In genomic region chr6:26217714-26218075, GRCh38 we compare ENCODE assay signal across 8 cellular contexts.
DNase-seq lines count a peak whose midpoint lies in the region; ATAC-seq lines count a peak whose summit lies in the region.

No MANE protein-coding gene starts in this region.

- no peak for ATAC-seq in HG03342 (IDR thresholded peaks at IDR 0.05; ENCODE audit: unreplicated experiment)

- no peak overlapping the region for H4K91ac ChIP-seq in neuronal stem cell (ENCODE audit: low read depth, low read length, poor library complexity)

- H3K4ac ChIP-seq in neuronal stem cell (ENCODE audit: low read length): no peak overlapping the region

- H3K27me3 ChIP-seq in duodenal mucosa (ENCODE audit: control insufficient read depth in 1 of 2, insufficient read depth in 2 of 2, low read length in 2 of 2): no peaks in the 10 kb centered on the region
- no peaks in the 10 kb centered on the region for H3K27me3 ChIP-seq in neuronal stem cell (ENCODE audit: control insufficient read depth in 3 of 3, insufficient read depth in 3 of 3, low read depth in 1 of 3, low read length in 3 of 3)

- H2AFZ ChIP-seq in neuronal stem cell (ENCODE audit: low read length): no peak overlapping the region

- no peak overlapping the region for H2BK15ac ChIP-seq in neuronal stem cell (ENCODE audit: low read length)

- DNase-seq in ELR (ENCODE audit: low read depth) (peak; percentile 65), NCI-H146 treated with DMSO at 0.1 percent for 48 hours (lab: John Stamatoyannopoulos, UW; ENCODE audit: unreplicated experiment) (peak; percentile 63), neuronal stem cell (ENCODE audit: low spot score) (no peak), NCI-H2196 (lab: John Stamatoyannopoulos, UW; ENCODE audit: unreplicated experiment) (no peak), Ammon's horn (ENCODE audit: low spot score) (no peak), mesenteric fat pad (ENCODE audit: low spot score) (no peak)

- peak overlapping the region; percentile 85 to 92 for H3K9ac ChIP-seq in duodenal mucosa (ENCODE audit: low read depth in 1 of 2, low read length in 2 of 2)
- no peak overlapping the region for H3K9ac ChIP-seq in neuronal stem cell (ENCODE audit: low read depth, low read length, poor library complexity)

- H3K27ac ChIP-seq in duodenal mucosa (ENCODE audit: low read depth, low read length): peak overlapping the region; percentile 97
- H3K27ac ChIP-seq in neuronal stem cell (replicated peaks; ENCODE audit: low read length): peak overlapping the region; percentile 98

- H2BK120ac ChIP-seq in neuronal stem cell (ENCODE audit: low read depth, low read length): no peak overlapping the region

- H3K9me3 ChIP-seq in duodenal mucosa (ENCODE audit: control insufficient read depth in 1 of 2, low read length in 2 of 2) (no peaks in the 10 kb centered on the region), neuronal stem cell (replicated peaks in 1 of 2; ENCODE audit: control insufficient read depth in 2 of 2, insufficient read depth in 1 of 2, low read depth in 1 of 2, low read length in 2 of 2) (no peaks in the 10 kb centered on the region)

- no peak overlapping the region for H4K8ac ChIP-seq in neuronal stem cell (ENCODE audit: low read depth, low read length)

- no peaks in the 10 kb centered on the region for H3K79me1 ChIP-seq in neuronal stem cell (ENCODE audit: low read depth, low read length)

- no CpG with 5 or more reads among the region's 10 CpGs for WGBS in neuronal stem cell (ENCODE audit: extremely low coverage in 2 of 2, insufficient read length in 2 of 2, insufficient replicate concordance in 1 of 2), 2 donors

- peaks cover 0 to 9% of the 10 kb centered on the region in 2 donors for H3K4me1 ChIP-seq in duodenal mucosa (ENCODE audit: control insufficient read depth in 1 of 2, insufficient read depth in 2 of 2, low read length in 2 of 2)
- peaks cover 4 to 8% of the 10 kb centered on the region in 2 donors for H3K4me1 ChIP-seq in neuronal stem cell (ENCODE audit: control insufficient read depth in 2 of 2, insufficient read depth in 1 of 2, low read depth in 1 of 2, low read length in 2 of 2)

- H3K14ac ChIP-seq in neuronal stem cell (ENCODE audit: low read length): no peak overlapping the region

- peak overlapping the region; percentile 51 for H3K4me2 ChIP-seq in neuronal stem cell (ENCODE audit: insufficient read depth, low read length, poor library complexity, severe bottlenecking)

- H2BK5ac ChIP-seq in neuronal stem cell (ENCODE audit: low read length): no peak overlapping the region

- H3K4me3 ChIP-seq in duodenal mucosa (ENCODE audit: low read depth in 1 of 2, low read length in 2 of 2): peak overlapping the region; percentile 73 to 76
- H3K4me3 ChIP-seq in neuronal stem cell (ENCODE audit: low read length in 2 of 2): peak overlapping the region; percentile 78 to 92

- no peak overlapping the region for H3K23ac ChIP-seq in neuronal stem cell (ENCODE audit: low read depth, low read length, poor library complexity)

- H3K18ac ChIP-seq in neuronal stem cell (ENCODE audit: low read length): no peak overlapping the region

- H3K36me3 ChIP-seq in duodenal mucosa (ENCODE audit: control insufficient read depth in 1 of 2, insufficient read depth in 2 of 2, low read length in 2 of 2) (no peaks in the 10 kb centered on the region), neuronal stem cell (replicated peaks in 1 of 2; ENCODE audit: control insufficient read depth in 2 of 2, insufficient read depth in 2 of 2, low read length in 2 of 2) (no peaks in the 10 kb centered on the region)

- no peak overlapping the region for H2BK12ac ChIP-seq in neuronal stem cell (ENCODE audit: low read length)

- H2AK5ac ChIP-seq in neuronal stem cell (ENCODE audit: low read depth, low read length): no peak overlapping the region

Comparison
In these comparisons a context has a peak if more than half of its experiments do, and no peak if none do; other contexts are left out.
1. DNase-seq: peak in ELR (single experiment) and NCI-H146 treated with DMSO at 0.1 percent for 48 hours (single experiment); none in neuronal stem cell (single experiment), NCI-H2196 (single experiment), Ammon's horn (single experiment) and mesenteric fat pad (single experiment).